ENCODE assay signal across 1 cellular context in the genomic region with DNA sequence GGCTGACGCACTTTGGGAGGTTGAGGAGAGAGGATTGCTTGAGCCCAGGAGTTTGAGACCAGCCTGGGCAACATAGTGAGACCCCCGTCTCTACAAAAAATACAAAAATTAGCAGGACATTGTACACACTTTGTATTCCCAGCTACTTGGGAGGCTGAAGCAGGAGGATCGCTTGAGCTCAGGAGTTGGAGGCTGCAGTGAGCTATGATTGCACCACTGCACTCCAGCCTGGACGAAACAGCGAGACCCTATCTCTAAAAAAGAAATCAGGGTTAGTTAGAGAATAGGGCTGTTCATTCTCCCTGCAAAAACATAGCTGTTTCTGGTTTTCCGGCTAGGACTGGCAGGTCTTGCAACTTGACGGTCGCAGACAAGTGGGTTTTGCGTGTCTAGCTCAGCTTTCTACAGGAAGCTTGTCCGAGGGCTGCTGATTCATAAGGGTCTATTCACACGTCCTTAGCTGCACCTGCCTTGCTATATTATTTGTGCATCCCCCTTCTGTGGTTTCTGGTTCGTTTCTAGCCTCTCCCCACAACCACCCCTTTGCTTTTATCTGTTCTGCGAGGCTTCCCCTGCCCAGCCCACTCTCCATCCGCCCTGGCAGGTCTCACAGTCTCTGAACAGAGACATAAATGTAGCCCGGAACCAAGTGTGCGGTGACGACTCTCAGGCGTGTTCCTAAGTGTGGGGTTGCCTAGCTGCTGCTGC.
A peak's percentile ranks its signal among the peaks of the same experiment; 100 is the strongest.
TF ChIP-seq lines count a peak whose summit lies in the region.

No MANE protein-coding gene starts in this region.

TF ChIP-seq in GM12878, 131 proteins besides CTCF, POLR2A, EP300 and RAD21 (continued from another document and continues in another):
- TF ChIP-seq, protein P1, sequence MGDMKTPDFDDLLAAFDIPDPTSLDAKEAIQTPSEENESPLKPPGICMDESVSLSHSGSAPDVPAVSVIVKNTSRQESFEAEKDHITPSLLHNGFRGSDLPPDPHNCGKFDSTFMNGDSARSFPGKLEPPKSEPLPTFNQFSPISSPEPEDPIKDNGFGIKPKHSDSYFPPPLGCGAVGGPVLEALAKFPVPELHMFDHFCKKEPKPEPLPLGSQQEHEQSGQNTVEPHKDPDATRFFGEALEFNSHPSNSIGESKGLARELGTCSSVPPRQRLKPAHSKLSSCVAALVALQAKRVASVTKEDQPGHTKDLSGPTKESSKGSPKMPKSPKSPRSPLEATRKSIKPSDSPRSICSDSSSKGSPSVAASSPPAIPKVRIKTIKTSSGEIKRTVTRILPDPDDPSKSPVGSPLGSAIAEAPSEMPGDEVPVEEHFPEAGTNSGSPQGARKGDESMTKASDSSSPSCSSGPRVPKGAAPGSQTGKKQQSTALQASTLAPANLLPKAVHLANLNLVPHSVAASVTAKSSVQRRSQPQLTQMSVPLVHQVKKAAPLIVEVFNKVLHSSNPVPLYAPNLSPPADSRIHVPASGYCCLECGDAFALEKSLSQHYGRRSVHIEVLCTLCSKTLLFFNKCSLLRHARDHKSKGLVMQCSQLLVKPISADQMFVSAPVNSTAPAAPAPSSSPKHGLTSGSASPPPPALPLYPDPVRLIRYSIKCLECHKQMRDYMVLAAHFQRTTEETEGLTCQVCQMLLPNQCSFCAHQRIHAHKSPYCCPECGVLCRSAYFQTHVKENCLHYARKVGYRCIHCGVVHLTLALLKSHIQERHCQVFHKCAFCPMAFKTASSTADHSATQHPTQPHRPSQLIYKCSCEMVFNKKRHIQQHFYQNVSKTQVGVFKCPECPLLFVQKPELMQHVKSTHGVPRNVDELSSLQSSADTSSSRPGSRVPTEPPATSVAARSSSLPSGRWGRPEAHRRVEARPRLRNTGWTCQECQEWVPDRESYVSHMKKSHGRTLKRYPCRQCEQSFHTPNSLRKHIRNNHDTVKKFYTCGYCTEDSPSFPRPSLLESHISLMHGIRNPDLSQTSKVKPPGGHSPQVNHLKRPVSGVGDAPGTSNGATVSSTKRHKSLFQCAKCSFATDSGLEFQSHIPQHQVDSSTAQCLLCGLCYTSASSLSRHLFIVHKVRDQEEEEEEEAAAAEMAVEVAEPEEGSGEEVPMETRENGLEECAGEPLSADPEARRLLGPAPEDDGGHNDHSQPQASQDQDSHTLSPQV (IDR thresholded peaks at IDR 0.05): no peak
- TF ChIP-seq SMAD1 (IDR thresholded peaks at IDR 0.05; ENCODE audit: low read depth, partially characterized antibody): no peak
- TF ChIP-seq PAX5 (IDR thresholded peaks at IDR 0.05; ENCODE audit: borderline replicate concordance, low read depth, low read length): peak; percentile 93
- TF ChIP-seq SMARCA5 (IDR thresholded peaks at IDR 0.05): peak; percentile 24; the same call in 1 of the 2 replicates
- peak; percentile 67; the same call in 1 of the 3 replicates for TF ChIP-seq POU2F2 (IDR thresholded peaks at IDR 0.05; ENCODE audit: borderline replicate concordance, low read depth, low read length)
- no peak for TF ChIP-seq KAT2A (conservative IDR thresholded peaks at IDR 0.05; ENCODE audit: control insufficient read depth, low read depth, low read length)
- peak; percentile 85 for TF ChIP-seq TBL1XR1 (IDR thresholded peaks at IDR 0.05; ENCODE audit: low read depth, low read length)
- TF ChIP-seq IRF4 (IDR thresholded peaks at IDR 0.05; ENCODE audit: low read depth, low read length): peak; percentile 91
- no peak for TF ChIP-seq CHD1 (IDR thresholded peaks at IDR 0.05; ENCODE audit: low read depth, low read length)
- TF ChIP-seq ATF7 (IDR thresholded peaks at IDR 0.05; ENCODE audit: low read depth): peak; percentile 76
- TF ChIP-seq KLF5 (IDR thresholded peaks at IDR 0.05; ENCODE audit: partially characterized antibody): peak; percentile 70
- no peak for TF ChIP-seq HDAC6 (IDR thresholded peaks at IDR 0.05; ENCODE audit: unreplicated experiment)
- TF ChIP-seq ZSCAN29 (IDR thresholded peaks at IDR 0.05): no peak
- no peak for TF ChIP-seq IRF3 (IDR thresholded peaks at IDR 0.05)
- peak; percentile 91 for TF ChIP-seq MTA2 (IDR thresholded peaks at IDR 0.05; ENCODE audit: low read depth)
- peak; percentile 86 for TF ChIP-seq IKZF1 (conservative IDR thresholded peaks at IDR 0.05)
- TF ChIP-seq CHD4 (IDR thresholded peaks at IDR 0.05): no peak
- peak; percentile 89 for TF ChIP-seq JUNB (IDR thresholded peaks at IDR 0.05)
- TF ChIP-seq, protein P2, sequence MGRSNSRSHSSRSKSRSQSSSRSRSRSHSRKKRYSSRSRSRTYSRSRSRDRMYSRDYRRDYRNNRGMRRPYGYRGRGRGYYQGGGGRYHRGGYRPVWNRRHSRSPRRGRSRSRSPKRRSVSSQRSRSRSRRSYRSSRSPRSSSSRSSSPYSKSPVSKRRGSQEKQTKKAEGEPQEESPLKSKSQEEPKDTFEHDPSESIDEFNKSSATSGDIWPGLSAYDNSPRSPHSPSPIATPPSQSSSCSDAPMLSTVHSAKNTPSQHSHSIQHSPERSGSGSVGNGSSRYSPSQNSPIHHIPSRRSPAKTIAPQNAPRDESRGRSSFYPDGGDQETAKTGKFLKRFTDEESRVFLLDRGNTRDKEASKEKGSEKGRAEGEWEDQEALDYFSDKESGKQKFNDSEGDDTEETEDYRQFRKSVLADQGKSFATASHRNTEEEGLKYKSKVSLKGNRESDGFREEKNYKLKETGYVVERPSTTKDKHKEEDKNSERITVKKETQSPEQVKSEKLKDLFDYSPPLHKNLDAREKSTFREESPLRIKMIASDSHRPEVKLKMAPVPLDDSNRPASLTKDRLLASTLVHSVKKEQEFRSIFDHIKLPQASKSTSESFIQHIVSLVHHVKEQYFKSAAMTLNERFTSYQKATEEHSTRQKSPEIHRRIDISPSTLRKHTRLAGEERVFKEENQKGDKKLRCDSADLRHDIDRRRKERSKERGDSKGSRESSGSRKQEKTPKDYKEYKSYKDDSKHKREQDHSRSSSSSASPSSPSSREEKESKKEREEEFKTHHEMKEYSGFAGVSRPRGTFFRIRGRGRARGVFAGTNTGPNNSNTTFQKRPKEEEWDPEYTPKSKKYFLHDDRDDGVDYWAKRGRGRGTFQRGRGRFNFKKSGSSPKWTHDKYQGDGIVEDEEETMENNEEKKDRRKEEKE (IDR thresholded peaks at IDR 0.05): no peak
- TF ChIP-seq RUNX3 (IDR thresholded peaks at IDR 0.05; ENCODE audit: low read length): peak; percentile 100
- TF ChIP-seq SREBF1 (IDR thresholded peaks at IDR 0.05; ENCODE audit: low read length): no peak
- no peak for TF ChIP-seq STAT3 (IDR thresholded peaks at IDR 0.05; ENCODE audit: low read depth, low read length)
- TF ChIP-seq MEF2B (IDR thresholded peaks at IDR 0.05; ENCODE audit: partially characterized antibody, poor library complexity, severe bottlenecking): peak; percentile 72
- TF ChIP-seq NFIC (IDR thresholded peaks at IDR 0.05; ENCODE audit: low read depth, low read length): peak; percentile 97
- TF ChIP-seq YBX1 (IDR thresholded peaks at IDR 0.05): no peak
- no peak for TF ChIP-seq E4F1 (IDR thresholded peaks at IDR 0.05; ENCODE audit: borderline replicate concordance, partially characterized antibody)
- peak in 1 of 2 experiments; percentile 84; a peak in 2 of 4 replicates for TF ChIP-seq ETV6 (conservative IDR thresholded peaks at IDR 0.05 in 1 of 2, IDR thresholded peaks at IDR 0.05 in 1 of 2; ENCODE audit: borderline replicate concordance in 1 of 2, low read depth in 1 of 2)
- no peak for TF ChIP-seq FOS (IDR thresholded peaks at IDR 0.05; ENCODE audit: borderline replicate concordance, extremely low read depth, insufficient read length)
- TF ChIP-seq ZNF207 (IDR thresholded peaks at IDR 0.05; ENCODE audit: borderline replicate concordance): no peak
- TF ChIP-seq ELK1 (IDR thresholded peaks at IDR 0.05; ENCODE audit: low read depth, low read length): no peak
- TF ChIP-seq SIN3A (IDR thresholded peaks at IDR 0.05; ENCODE audit: low read depth, low read length): no peak
- no peak for TF ChIP-seq ZNF384 (IDR thresholded peaks at IDR 0.05; ENCODE audit: borderline replicate concordance, low read depth, low read length)
- no peak for TF ChIP-seq HCFC1 (IDR thresholded peaks at IDR 0.05; ENCODE audit: low read length)
- peak; percentile 97 for TF ChIP-seq FOXM1 (IDR thresholded peaks at IDR 0.05; ENCODE audit: low read depth, low read length)
- TF ChIP-seq ZBTB11 (CRISPR knock-in tag; IDR thresholded peaks at IDR 0.05): no peak
- peak; percentile 66; the same call in 1 of the 2 replicates for TF ChIP-seq RELB (IDR thresholded peaks at IDR 0.05; ENCODE audit: low read depth)
- TF ChIP-seq NBN (IDR thresholded peaks at IDR 0.05): peak; percentile 92
- TF ChIP-seq RFX5 (IDR thresholded peaks at IDR 0.05; ENCODE audit: low read depth, low read length): no peak
- TF ChIP-seq RAD51 (IDR thresholded peaks at IDR 0.05): no peak
- 0 out of 2 replicates have a peak, but pooled peaks have one; percentile 27 for TF ChIP-seq JUND (IDR thresholded peaks at IDR 0.05; ENCODE audit: low read depth, low read length)
- no peak for TF ChIP-seq NR2C1 (IDR thresholded peaks at IDR 0.05)
- no peak for TF ChIP-seq CBX3 (IDR thresholded peaks at IDR 0.05; ENCODE audit: borderline replicate concordance, low read depth)
- TF ChIP-seq HSF1 (IDR thresholded peaks at IDR 0.05; ENCODE audit: low read depth, low read length): no peak
